ENCODE assay signal across 10 cellular contexts in the genomic region with DNA sequence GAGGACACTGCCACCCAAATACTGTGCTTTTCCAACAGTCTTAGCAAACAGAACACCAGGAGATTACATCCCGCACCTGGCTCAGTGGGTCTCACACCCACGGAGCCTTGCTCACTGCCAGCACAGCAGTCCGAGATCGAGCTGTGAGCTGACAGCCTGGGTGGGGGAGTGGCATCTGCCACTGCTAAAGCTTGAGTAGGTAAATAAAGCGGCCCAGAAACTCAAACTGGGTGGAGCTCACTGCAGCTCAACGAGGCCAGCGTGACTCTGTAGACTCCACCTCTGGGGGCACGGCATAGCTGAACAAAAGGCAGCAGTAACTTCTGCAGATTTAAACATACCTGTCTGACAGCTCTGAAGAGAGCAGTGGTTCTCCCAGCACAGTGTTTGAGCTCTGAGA. TPM values are rescaled to one million over a fixed set of nuclear protein-coding genes. Genes with fewer than 3 reads are reported as not detected.
A peak's percentile ranks its signal among the peaks of the same experiment; 100 is the strongest.
DNase-seq lines count a peak whose midpoint lies in the region; ATAC-seq and TF ChIP-seq lines count a peak whose summit lies in the region.
"Had no signal": no experiment of that assay in that cellular context is flagged by ENCODE, and none has a peak within 500 bp of the region (broad histone marks: within the 10 kb centered on the region; RNA-seq: fewer than 3 reads in every experiment).

No MANE protein-coding gene starts in this region.

- peaks cover 8% of the 10 kb centered on the region for H3K4me1 ChIP-seq in foreskin keratinocyte
- H3K4me1 ChIP-seq in parathyroid adenoma = peaks cover 34% of the 10 kb centered on the region
- no peaks in the 10 kb centered on the region for H3K4me1 ChIP-seq in SJCRH30

- H2AFZ ChIP-seq in parathyroid adenoma = peak overlapping the region; percentile 58

- no peak overlapping the region for H3K4me2 ChIP-seq in parathyroid adenoma (ENCODE audit: low read length)

- DNase-seq in HT-29 (ENCODE audit: low spot score) (peak; percentile 43), NCI-H345 treated with DMSO at 0.1 percent for 48 hours (lab: John Stamatoyannopoulos, UW; ENCODE audit: unreplicated experiment) (peak; percentile 36), foreskin keratinocyte (peak in 1 of 2 donors; percentile 40), NCI-H1105 treated with DMSO at 0.1 percent for 48 hours (lab: John Stamatoyannopoulos, UW) (no peak), SJCRH30 (no peak)
- DNase-seq: RPMI8226; stimulated activated CD4-positive, alpha-beta T cell treated with anti-CD3 and anti-CD28 coated beads, Interleukin-2, amount 100 ng/mL, for 24 hours had no signal

- no peak overlapping the region for H3K9ac ChIP-seq in parathyroid adenoma

- peaks cover 52% of the 10 kb centered on the region for H3K79me2 ChIP-seq in parathyroid adenoma

- ATAC-seq in foreskin keratinocyte = peak; percentile 99
- ATAC-seq in HG03520 (IDR thresholded peaks at IDR 0.05; ENCODE audit: unreplicated experiment) = no peak
- no peak for ATAC-seq in HG02798 (IDR thresholded peaks at IDR 0.05; ENCODE audit: poor library complexity, unreplicated experiment)

- H3K9me3 ChIP-seq in parathyroid adenoma (ENCODE audit: control insufficient read depth, low read length) (no peaks in the 10 kb centered on the region), SJCRH30 (replicated peaks) (peaks cover 4% of the 10 kb centered on the region)

- TF ChIP-seq CTCF in foreskin keratinocyte (conservative IDR thresholded peaks at IDR 0.05) (no peak), parathyroid adenoma (IDR thresholded peaks at IDR 0.05) (no peak)

- no peak overlapping the region for H3K4me3 ChIP-seq in parathyroid adenoma (ENCODE audit: low read depth, low read length)
- H3K4me3 ChIP-seq in SJCRH30 = no peak overlapping the region

- no peak overlapping the region for H3K27ac ChIP-seq in foreskin keratinocyte
- peak overlapping the region; percentile 58 for H3K27ac ChIP-seq in parathyroid adenoma
- H3K27ac ChIP-seq in SJCRH30 = no peak overlapping the region

- H3K36me3 ChIP-seq in parathyroid adenoma (ENCODE audit: control insufficient read depth, insufficient read depth, low read length) (no peaks in the 10 kb centered on the region), SJCRH30 (no peaks in the 10 kb centered on the region)

- H3K27me3 ChIP-seq in foreskin keratinocyte (no peaks in the 10 kb centered on the region), parathyroid adenoma (ENCODE audit: control insufficient read depth, insufficient read depth, low read length) (no peaks in the 10 kb centered on the region), SJCRH30 (no peaks in the 10 kb centered on the region)

RNA-seq across cellular contexts. Expression of gene EPB41L4A, which starts 28.8 kb away (rescaled TPM):
- total RNA-seq in HT-29 (2014; rRNA removed; shearing (Covaris generic)) = 0.48 and 2.2 TPM in 2 replicates
- total RNA-seq in foreskin keratinocyte = 2.5 and 9.3 TPM in 2 replicates
- polyA plus RNA-seq in foreskin keratinocyte = 0.88 and 2.6 TPM in 2 replicates
- total RNA-seq in SJCRH30 (2014; rRNA removed; shearing (Covaris generic)) = 1.7 TPM in 2 replicates

Comparison
In these comparisons a context has a peak if more than half of its experiments do, and no peak if none do; other contexts are left out.
1. DNase-seq: peak in HT-29 (single experiment) and NCI-H345 treated with DMSO at 0.1 percent for 48 hours (single experiment); none in NCI-H1105 treated with DMSO at 0.1 percent for 48 hours (single experiment) and SJCRH30 (0 of 2).